13 cellular contexts compared by ENCODE assay signal in genomic region chr6:137715589-137716045, GRCh38.
DNase-seq lines count a peak whose midpoint lies in the region; ATAC-seq lines count a peak whose summit lies in the region.
"Had no signal": no experiment of that assay in that cellular context is flagged by ENCODE, and none has a peak within 500 bp of the region (broad histone marks: within the 10 kb centered on the region; RNA-seq: fewer than 3 reads in every experiment).

No MANE protein-coding gene starts in this region.

- CTCF ChIA-PET in activated CD4-positive, alpha-beta T cell treated with anti-CD3 and anti-CD28 coated beads for 36 hours (lab: Charles Lee): interaction anchor here (0.6 to 3.5 kb wide), 11 partner anchors 7 to 601 kb away, joined by 3 to 19 read pairs (median 6); partner anchors contain the start of gene TNFAIP3
- CTCF ChIA-PET in naive thymus-derived CD4-positive, alpha-beta T cell (lab: Charles Lee): interaction anchor here (0.9 to 2.4 kb wide), 6 partner anchors 8 to 260 kb away, joined by 3 to 10 read pairs (median 4); partner anchors contain the start of gene TNFAIP3

- no peaks in the 10 kb centered on the region for H3K36me3 ChIP-seq in naive thymus-derived CD4-positive, alpha-beta T cell (ENCODE audit: control insufficient read depth in 2 of 3, insufficient read depth in 3 of 3, low read length in 3 of 3)
- no peaks in the 10 kb centered on the region for H3K36me3 ChIP-seq in mesendoderm (ENCODE audit: control insufficient read depth, insufficient read depth, low read length)
- H3K36me3 ChIP-seq: transverse colon had no signal

- no peak overlapping the region for H3K56ac ChIP-seq in mesendoderm (ENCODE audit: low read length)

- H3K27me3 Mint-ChIP-seq in activated CD4-positive, alpha-beta T cell treated with anti-CD3 and anti-CD28 coated beads for 36 hours: no peaks in the 10 kb centered on the region
- no peaks in the 10 kb centered on the region for H3K27me3 Mint-ChIP-seq in activated naive CD8-positive, alpha-beta T cell
- H3K27me3 Mint-ChIP-seq in naive thymus-derived CD4-positive, alpha-beta T cell: no peaks in the 10 kb centered on the region
- H3K27me3 Mint-ChIP-seq in stimulated activated naive B cell treated with anti-CD40 and anti-IgM and Interleukin-4, amounts not matched to agents 10 μg/mL and 1 μg/mL and 100 μg/mL, for 72 hours: no peaks in the 10 kb centered on the region

- peaks cover 13% of the 10 kb centered on the region for H3K9me3 Mint-ChIP-seq in activated CD4-positive, alpha-beta T cell treated with anti-CD3 and anti-CD28 coated beads for 36 hours (ENCODE audit: low read depth)
- peaks cover 4% of the 10 kb centered on the region for H3K9me3 Mint-ChIP-seq in activated naive CD8-positive, alpha-beta T cell (ENCODE audit: low read depth)
- H3K9me3 Mint-ChIP-seq in naive thymus-derived CD4-positive, alpha-beta T cell: peaks cover 0 to 15% (median 0%) of the 10 kb centered on the region in 11 donors
- H3K9me3 Mint-ChIP-seq in stimulated activated naive B cell treated with anti-CD40 and anti-IgM and Interleukin-4, amounts not matched to agents 10 μg/mL and 1 μg/mL and 100 μg/mL, for 72 hours: peaks cover 0 to 4% of the 10 kb centered on the region in 2 donors
- H3K9me3 Mint-ChIP-seq: nephron had no signal

- H3K79me1 ChIP-seq in mesendoderm (ENCODE audit: low read length): no peaks in the 10 kb centered on the region

- H2BK15ac ChIP-seq in mesendoderm (replicated peaks; ENCODE audit: low read depth): no peak overlapping the region

- no peak overlapping the region for H4K8ac ChIP-seq in mesendoderm (ENCODE audit: low read depth, low read length)

- H3K4me1 ChIP-seq in naive thymus-derived CD4-positive, alpha-beta T cell (ENCODE audit: control insufficient read depth in 2 of 2, insufficient read depth in 2 of 2, low read length in 2 of 2): peaks cover 19 to 36% of the 10 kb centered on the region in 2 donors
- no peaks in the 10 kb centered on the region for H3K4me1 ChIP-seq in mesendoderm (ENCODE audit: control insufficient read depth, low read depth, low read length)

- H3K4me1 Mint-ChIP-seq in activated CD4-positive, alpha-beta T cell treated with anti-CD3 and anti-CD28 coated beads for 36 hours: peaks cover 59% of the 10 kb centered on the region
- peaks cover 53% of the 10 kb centered on the region for H3K4me1 Mint-ChIP-seq in activated naive CD8-positive, alpha-beta T cell (ENCODE audit: low read depth)
- peaks cover 25 to 72% (median 40%) of the 10 kb centered on the region in 7 donors for H3K4me1 Mint-ChIP-seq in naive thymus-derived CD4-positive, alpha-beta T cell
- peaks cover 10 to 17% of the 10 kb centered on the region in 2 donors for H3K4me1 Mint-ChIP-seq in stimulated activated naive B cell treated with anti-CD40 and anti-IgM and Interleukin-4, amounts not matched to agents 10 μg/mL and 1 μg/mL and 100 μg/mL, for 72 hours
- H3K4me1 Mint-ChIP-seq: nephron had no signal

- peak overlapping the region; percentile 69 for H3K27ac Mint-ChIP-seq in activated CD4-positive, alpha-beta T cell treated with anti-CD3 and anti-CD28 coated beads for 36 hours
- peak overlapping the region; percentile 17 for H3K27ac Mint-ChIP-seq in activated naive CD8-positive, alpha-beta T cell
- H3K27ac Mint-ChIP-seq in naive thymus-derived CD4-positive, alpha-beta T cell: peak overlapping the region; percentile 56 to 96 (median 93)
- no peak overlapping the region for H3K27ac Mint-ChIP-seq in stimulated activated naive B cell treated with anti-CD40 and anti-IgM and Interleukin-4, amounts not matched to agents 10 μg/mL and 1 μg/mL and 100 μg/mL, for 72 hours
- H3K27ac Mint-ChIP-seq: nephron had no signal

- no peak overlapping the region for H3K9ac ChIP-seq in mesendoderm (ENCODE audit: low read length)

- no peak overlapping the region for H2BK120ac ChIP-seq in mesendoderm (ENCODE audit: low read depth, low read length)

- intact Hi-C loops in activated CD4-positive, alpha-beta T cell treated with anti-CD3 and anti-CD28 coated beads for 36 hours (cut with DNase I, micrococcal nuclease): no loop called here
- intact Hi-C loops in naive thymus-derived CD4-positive, alpha-beta T cell (cut with micrococcal nuclease): loop anchor here (1.0 to 10.0 kb wide), 6 partner anchors 21 to 1059 kb away; partner anchors contain the start of gene CCDC28A (in 1 of the 2)

- H3K4me2 ChIP-seq in mesendoderm (ENCODE audit: low read length): no peak overlapping the region

- H3K27ac ChIP-seq in naive thymus-derived CD4-positive, alpha-beta T cell (ENCODE audit: low read depth, low read length): peak overlapping the region; percentile 65
- H3K27ac ChIP-seq in mesendoderm (ENCODE audit: low read depth, low read length): no peak overlapping the region
- H3K27ac ChIP-seq: transverse colon had no signal

- no peak for DNase-seq in activated CD4-positive, alpha-beta T cell treated with anti-CD3 and anti-CD28 coated beads for 36 hours
- DNase-seq in activated CD4-positive, alpha-beta T cell treated with anti-CD3 and anti-CD28 coated beads, Interleukin-2, amount 50 U/mL, for 48 hours: no peak
- peak; percentile 94 for DNase-seq in Jurkat, Clone E6-1 (ENCODE audit: low read depth, low spot score)
- peak in 7 of 9 donors; percentile 60 to 90 (median 80) for DNase-seq in naive thymus-derived CD4-positive, alpha-beta T cell
- DNase-seq in GDM1 (lab: John Stamatoyannopoulos, UW) (no peak), mesendoderm (no peak)
- DNase-seq in stimulated activated naive B cell treated with anti-CD40 and anti-IgM and Interleukin-4, amounts not matched to agents 10 μg/mL and 1 μg/mL and 100 μg/mL, for 72 hours: no peak
- DNase-seq: 8988T, T1000, transverse colon had no signal

- POLR2A ChIA-PET in activated CD4-positive, alpha-beta T cell treated with anti-CD3 and anti-CD28 coated beads for 36 hours (lab: Charles Lee): interaction anchor here (0.6 to 1.1 kb wide), 5 partner anchors 16 to 195 kb away, joined by 3 to 10 read pairs (median 3); no protein-coding TSS in a partner anchor
- POLR2A ChIA-PET in naive thymus-derived CD4-positive, alpha-beta T cell (lab: Charles Lee): interaction anchor here (0.6 to 2.4 kb wide), 5 partner anchors 11 to 155 kb away, joined by 3 to 10 read pairs (median 3); partner anchors contain the start of gene TNFAIP3

- no peaks in the 10 kb centered on the region for H3K9me3 ChIP-seq in naive thymus-derived CD4-positive, alpha-beta T cell (ENCODE audit: control insufficient read depth in 2 of 3, low read length in 3 of 3)
- H3K9me3 ChIP-seq: transverse colon had no signal

- ATAC-seq in activated CD4-positive, alpha-beta T cell treated with anti-CD3 and anti-CD28 coated beads for 36 hours: peak; percentile 89
- peak; percentile 93 for ATAC-seq in naive thymus-derived CD4-positive, alpha-beta T cell
- ATAC-seq in stimulated activated naive B cell treated with anti-CD40 and anti-IgM and Interleukin-4, amounts not matched to agents 10 μg/mL and 1 μg/mL and 100 μg/mL, for 72 hours (replicated peaks): no peak
- ATAC-seq: sciatic nerve had no signal

- H3K36me3 Mint-ChIP-seq in activated CD4-positive, alpha-beta T cell treated with anti-CD3 and anti-CD28 coated beads for 36 hours (ENCODE audit: low read depth): no peaks in the 10 kb centered on the region
- no peaks in the 10 kb centered on the region for H3K36me3 Mint-ChIP-seq in activated naive CD8-positive, alpha-beta T cell
- H3K36me3 Mint-ChIP-seq in naive thymus-derived CD4-positive, alpha-beta T cell: peaks cover 0 to 33% (median 5%) of the 10 kb centered on the region in 5 donors
- H3K36me3 Mint-ChIP-seq in stimulated activated naive B cell treated with anti-CD40 and anti-IgM and Interleukin-4, amounts not matched to agents 10 μg/mL and 1 μg/mL and 100 μg/mL, for 72 hours: no peaks in the 10 kb centered on the region

- H3K4me3 ChIP-seq in Jurkat, Clone E6-1 (ENCODE audit: low read length): no peak overlapping the region
- H3K4me3 ChIP-seq in naive thymus-derived CD4-positive, alpha-beta T cell (ENCODE audit: low read length): no peak overlapping the region
- H3K4me3 ChIP-seq in mesendoderm (ENCODE audit: low read length): no peak overlapping the region
- H3K4me3 ChIP-seq: transverse colon had no signal

- H3K4ac ChIP-seq in mesendoderm (ENCODE audit: low read depth, low read length): no peak overlapping the region

- no peak overlapping the region for H2BK5ac ChIP-seq in mesendoderm (ENCODE audit: low read length)

- no peaks in the 10 kb centered on the region for H3K79me2 ChIP-seq in mesendoderm (ENCODE audit: control insufficient read depth, insufficient read depth, low read length)

- no peaks in the 10 kb centered on the region for H3K27me3 ChIP-seq in naive thymus-derived CD4-positive, alpha-beta T cell (ENCODE audit: control insufficient read depth in 2 of 2, insufficient read depth in 2 of 2, low read length in 2 of 2)
- no peaks in the 10 kb centered on the region for H3K27me3 ChIP-seq in mesendoderm (ENCODE audit: insufficient read depth, low read length, poor library complexity)
- H3K27me3 ChIP-seq: transverse colon had no signal

- no peak overlapping the region for H4K5ac ChIP-seq in mesendoderm (ENCODE audit: low read length)

- H3K23ac ChIP-seq in mesendoderm (ENCODE audit: low read length): no peak overlapping the region

- no CpG with 5 or more reads among the region's 4 CpGs for WGBS in mesendoderm (ENCODE audit: extremely low coverage, insufficient coverage, low lambda C conversion rate)

- no peak overlapping the region for H3K4me3 Mint-ChIP-seq in activated CD4-positive, alpha-beta T cell treated with anti-CD3 and anti-CD28 coated beads for 36 hours
- H3K4me3 Mint-ChIP-seq in activated naive CD8-positive, alpha-beta T cell: peak overlapping the region; percentile 8
- peak overlapping the region in 6 of 10 donors; percentile 0 to 76 (median 26) for H3K4me3 Mint-ChIP-seq in naive thymus-derived CD4-positive, alpha-beta T cell
- no peak overlapping the region for H3K4me3 Mint-ChIP-seq in stimulated activated naive B cell treated with anti-CD40 and anti-IgM and Interleukin-4, amounts not matched to agents 10 μg/mL and 1 μg/mL and 100 μg/mL, for 72 hours
- H3K4me3 Mint-ChIP-seq: nephron had no signal

- no peak overlapping the region for H2AK5ac ChIP-seq in mesendoderm (ENCODE audit: low read length)

- H3K18ac ChIP-seq in mesendoderm (ENCODE audit: low read length): no peak overlapping the region

Comparison
In these comparisons a context has a peak if more than half of its experiments do, and no peak if none do; other contexts are left out.
1. ATAC-seq: peak in activated CD4-positive, alpha-beta T cell treated with anti-CD3 and anti-CD28 coated beads for 36 hours (single experiment) and naive thymus-derived CD4-positive, alpha-beta T cell (single experiment); none in stimulated activated naive B cell treated with anti-CD40 and anti-IgM and Interleukin-4, amounts not matched to agents 10 μg/mL and 1 μg/mL and 100 μg/mL, for 72 hours (0 of 2).
2. DNase-seq: peak in Jurkat, Clone E6-1 (single experiment) and naive thymus-derived CD4-positive, alpha-beta T cell (7 of 9); none in activated CD4-positive, alpha-beta T cell treated with anti-CD3 and anti-CD28 coated beads for 36 hours (single experiment), activated CD4-positive, alpha-beta T cell treated with anti-CD3 and anti-CD28 coated beads, Interleukin-2, amount 50 U/mL, for 48 hours (0 of 2), GDM1 (single experiment), mesendoderm (single experiment) and stimulated activated naive B cell treated with anti-CD40 and anti-IgM and Interleukin-4, amounts not matched to agents 10 μg/mL and 1 μg/mL and 100 μg/mL, for 72 hours (single experiment).
3. H3K4me3 Mint-ChIP-seq: peak in activated naive CD8-positive, alpha-beta T cell (single experiment) and naive thymus-derived CD4-positive, alpha-beta T cell (6 of 10); none in activated CD4-positive, alpha-beta T cell treated with anti-CD3 and anti-CD28 coated beads for 36 hours (single experiment) and stimulated activated naive B cell treated with anti-CD40 and anti-IgM and Interleukin-4, amounts not matched to agents 10 μg/mL and 1 μg/mL and 100 μg/mL, for 72 hours (0 of 2).
4. intact Hi-C loops: an anchor here in naive thymus-derived CD4-positive, alpha-beta T cell (1.0 to 10.0 kb wide); none called in activated CD4-positive, alpha-beta T cell treated with anti-CD3 and anti-CD28 coated beads for 36 hours.